1 cellular context compared by ENCODE assay signal in the genomic region with DNA sequence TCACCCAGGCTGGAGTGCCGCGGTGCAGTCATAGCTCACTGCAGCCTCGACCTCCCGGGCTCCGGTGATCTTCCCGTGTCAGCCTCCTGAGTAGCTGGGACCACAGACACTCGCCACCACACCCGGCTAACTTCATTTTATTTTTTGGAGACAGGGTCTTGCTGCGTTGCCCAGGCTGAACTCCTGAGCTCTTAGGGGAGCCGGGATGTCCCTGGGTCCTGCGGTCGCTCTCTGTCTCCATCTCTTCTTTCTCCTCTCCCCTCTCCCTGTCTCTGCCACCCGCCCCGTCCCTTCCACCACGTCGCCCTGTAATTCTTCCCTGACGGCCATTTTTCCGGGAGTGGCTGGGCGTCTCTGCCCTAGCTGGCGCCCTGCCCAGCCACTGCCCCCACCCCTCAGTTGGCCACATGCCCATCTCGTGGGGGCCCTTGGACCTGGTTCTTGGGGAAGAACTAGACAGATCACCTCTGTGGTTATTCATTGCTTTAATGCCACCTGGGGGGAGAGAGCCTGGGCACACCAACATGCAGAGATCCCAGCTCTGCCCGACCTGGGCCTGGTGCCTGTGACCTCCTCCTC.
TF ChIP-seq lines count a peak whose summit lies in the region.

No MANE protein-coding gene starts in this region.

TF ChIP-seq in SK-N-SH, 30 proteins besides CTCF, POLR2A, EP300 and RAD21 (continued from another document):
- TF ChIP-seq RXRA (IDR thresholded peaks at IDR 0.05; ENCODE audit: borderline replicate concordance, low read depth): no peak
- no peak for TF ChIP-seq FOXJ3 (CRISPR knock-in tag; IDR thresholded peaks at IDR 0.05)
- TF ChIP-seq FOXM1 (IDR thresholded peaks at IDR 0.05; ENCODE audit: low read depth): no peak
- TF ChIP-seq, protein P1, sequence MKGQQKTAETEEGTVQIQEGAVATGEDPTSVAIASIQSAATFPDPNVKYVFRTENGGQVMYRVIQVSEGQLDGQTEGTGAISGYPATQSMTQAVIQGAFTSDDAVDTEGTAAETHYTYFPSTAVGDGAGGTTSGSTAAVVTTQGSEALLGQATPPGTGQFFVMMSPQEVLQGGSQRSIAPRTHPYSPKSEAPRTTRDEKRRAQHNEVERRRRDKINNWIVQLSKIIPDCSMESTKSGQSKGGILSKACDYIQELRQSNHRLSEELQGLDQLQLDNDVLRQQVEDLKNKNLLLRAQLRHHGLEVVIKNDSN (IDR thresholded peaks at IDR 0.05; ENCODE audit: borderline replicate concordance, low read depth): no peak
- TF ChIP-seq SMC3 (IDR thresholded peaks at IDR 0.05; ENCODE audit: low read depth, low read length): no peak
- TF ChIP-seq, protein P2, sequence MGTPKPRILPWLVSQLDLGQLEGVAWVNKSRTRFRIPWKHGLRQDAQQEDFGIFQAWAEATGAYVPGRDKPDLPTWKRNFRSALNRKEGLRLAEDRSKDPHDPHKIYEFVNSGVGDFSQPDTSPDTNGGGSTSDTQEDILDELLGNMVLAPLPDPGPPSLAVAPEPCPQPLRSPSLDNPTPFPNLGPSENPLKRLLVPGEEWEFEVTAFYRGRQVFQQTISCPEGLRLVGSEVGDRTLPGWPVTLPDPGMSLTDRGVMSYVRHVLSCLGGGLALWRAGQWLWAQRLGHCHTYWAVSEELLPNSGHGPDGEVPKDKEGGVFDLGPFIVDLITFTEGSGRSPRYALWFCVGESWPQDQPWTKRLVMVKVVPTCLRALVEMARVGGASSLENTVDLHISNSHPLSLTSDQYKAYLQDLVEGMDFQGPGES (IDR thresholded peaks at IDR 0.05; ENCODE audit: low read depth, low read length): no peak
- no peak for TF ChIP-seq CHD2 (IDR thresholded peaks at IDR 0.05; ENCODE audit: low read length, partially characterized antibody)
- TF ChIP-seq, protein P3, sequence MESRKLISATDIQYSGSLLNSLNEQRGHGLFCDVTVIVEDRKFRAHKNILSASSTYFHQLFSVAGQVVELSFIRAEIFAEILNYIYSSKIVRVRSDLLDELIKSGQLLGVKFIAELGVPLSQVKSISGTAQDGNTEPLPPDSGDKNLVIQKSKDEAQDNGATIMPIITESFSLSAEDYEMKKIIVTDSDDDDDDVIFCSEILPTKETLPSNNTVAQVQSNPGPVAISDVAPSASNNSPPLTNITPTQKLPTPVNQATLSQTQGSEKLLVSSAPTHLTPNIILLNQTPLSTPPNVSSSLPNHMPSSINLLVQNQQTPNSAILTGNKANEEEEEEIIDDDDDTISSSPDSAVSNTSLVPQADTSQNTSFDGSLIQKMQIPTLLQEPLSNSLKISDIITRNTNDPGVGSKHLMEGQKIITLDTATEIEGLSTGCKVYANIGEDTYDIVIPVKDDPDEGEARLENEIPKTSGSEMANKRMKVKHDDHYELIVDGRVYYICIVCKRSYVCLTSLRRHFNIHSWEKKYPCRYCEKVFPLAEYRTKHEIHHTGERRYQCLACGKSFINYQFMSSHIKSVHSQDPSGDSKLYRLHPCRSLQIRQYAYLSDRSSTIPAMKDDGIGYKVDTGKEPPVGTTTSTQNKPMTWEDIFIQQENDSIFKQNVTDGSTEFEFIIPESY (IDR thresholded peaks at IDR 0.05; ENCODE audit: borderline replicate concordance, low read depth): no peak
- no peak for TF ChIP-seq ELF1 (IDR thresholded peaks at IDR 0.05)
- TF ChIP-seq SIN3A (IDR thresholded peaks at IDR 0.05; ENCODE audit: borderline replicate concordance, low read depth, low read length): no peak
- no peak for TF ChIP-seq EZH2phosphoT487 (IDR thresholded peaks at IDR 0.05; ENCODE audit: borderline replicate concordance, low read depth)
- peak; percentile 26; the same call in 1 of the 2 replicates for TF ChIP-seq MXI1 (IDR thresholded peaks at IDR 0.05; ENCODE audit: low read depth, low read length)
- no peak for TF ChIP-seq JUND (IDR thresholded peaks at IDR 0.05)
- TF ChIP-seq RCOR1 (IDR thresholded peaks at IDR 0.05; ENCODE audit: low read length): 0 out of 2 replicates have a peak, but pooled peaks have one; percentile 28
